ENCODE assay signal across 15 cellular contexts in the genomic region with DNA sequence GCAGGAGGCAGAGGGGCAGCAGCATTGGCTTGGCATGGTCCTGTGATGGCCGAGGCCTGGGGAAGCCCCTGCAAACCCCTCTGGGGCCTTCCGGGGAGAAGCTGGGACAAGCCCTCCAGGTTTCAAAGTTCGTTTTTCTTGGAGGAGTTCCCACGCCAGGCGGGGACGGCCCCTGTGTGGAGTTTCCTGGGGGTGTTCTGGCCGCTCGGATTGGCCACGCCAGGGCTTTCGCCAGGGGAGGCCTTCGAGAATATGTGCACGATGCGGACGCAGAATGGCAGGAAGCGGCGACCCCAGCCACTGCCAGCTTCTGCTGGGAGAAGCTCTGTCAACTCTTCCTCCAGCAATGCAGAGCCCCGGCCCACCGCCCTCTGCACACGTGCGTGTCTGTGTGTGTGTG.
DNase-seq lines count a peak whose midpoint lies in the region; ATAC-seq and TF ChIP-seq lines count a peak whose summit lies in the region.
"Had no signal": no experiment of that assay in that cellular context is flagged by ENCODE, and none has a peak within 500 bp of the region (broad histone marks: within the 10 kb centered on the region; RNA-seq: fewer than 3 reads in every experiment).

No MANE protein-coding gene starts in this region.

- peaks cover 2% of the 10 kb centered on the region for H3K9me3 Mint-ChIP-seq in glutamatergic neuron (ENCODE audit: unreplicated experiment)
- H3K9me3 Mint-ChIP-seq: CD4-positive, alpha-beta T cell; GM23338 had no signal

- H3K36me3 Mint-ChIP-seq in glutamatergic neuron (ENCODE audit: unreplicated experiment): no peaks in the 10 kb centered on the region

- H3K27me3 Mint-ChIP-seq in glutamatergic neuron (ENCODE audit: unreplicated experiment): peaks cover 6% of the 10 kb centered on the region

- H3K9ac ChIP-seq in BLaER1: no peak overlapping the region

- H4K20me1 ChIP-seq in BLaER1: no peaks in the 10 kb centered on the region

- peaks cover 14% of the 10 kb centered on the region for H3K4me1 ChIP-seq in BLaER1
- H3K4me1 ChIP-seq in aorta (ENCODE audit: control insufficient read depth in 1 of 2, insufficient read depth in 2 of 2, low read length in 2 of 2): no peaks in the 10 kb centered on the region
- H3K4me1 ChIP-seq: Caco-2, HAP-1 had no signal

- H3K27me3 ChIP-seq in BLaER1: no peaks in the 10 kb centered on the region; the same call in 1 of the 2 replicates
- H3K27me3 ChIP-seq in H7 (ENCODE audit: control insufficient read depth, insufficient read depth, low read length): no peaks in the 10 kb centered on the region
- no peaks in the 10 kb centered on the region for H3K27me3 ChIP-seq in aorta (ENCODE audit: control insufficient read depth in 1 of 2, insufficient read depth in 2 of 2, low read length in 1 of 2)

- ATAC-seq in aorta (ENCODE audit: low FRiP score) (peak; percentile 17), HG03520 (IDR thresholded peaks at IDR 0.05; ENCODE audit: unreplicated experiment) (no peak)
- ATAC-seq: GM23338, K562 had no signal

- H3K4me2 ChIP-seq in BLaER1: peak overlapping the region; percentile 60
- H3K4me2 ChIP-seq: GM23338 had no signal

- peak; percentile 37 for DNase-seq in H7
- DNase-seq in glutamatergic neuron: peak; percentile 25
- no peak for DNase-seq in aorta
- DNase-seq in NCI-H2227 treated with DMSO at 0.1 percent for 48 hours (lab: John Stamatoyannopoulos, UW): no peak
- DNase-seq: Caco-2; CD4-positive, alpha-beta T cell; IMR-90 had no signal

- WGBS in aorta, 2 donors: 35 to 39% methylated on average over 20 of the region's 20 CpGs

- intact Hi-C loops in aorta (cut with DNase I): no loop called here

- no peaks in the 10 kb centered on the region for H3K4me1 Mint-ChIP-seq in glutamatergic neuron (ENCODE audit: low read depth, unreplicated experiment)
- H3K4me1 Mint-ChIP-seq: B cell, GM23338 had no signal

- TF ChIP-seq CTCF in glutamatergic neuron (IDR thresholded peaks at IDR 0.05; ENCODE audit: partially characterized antibody, unreplicated experiment): no peak

- H3K27ac Mint-ChIP-seq in glutamatergic neuron (ENCODE audit: unreplicated experiment): no peak overlapping the region
- H3K27ac Mint-ChIP-seq: B cell; CD4-positive, alpha-beta T cell; GM23338 had no signal

- peak overlapping the region; percentile 19; the same call in 1 of the 2 replicates for H3K27ac ChIP-seq in BLaER1
- no peak overlapping the region for H3K27ac ChIP-seq in aorta (ENCODE audit: low read depth in 1 of 2, low read length in 2 of 2)
- H3K27ac ChIP-seq: C4-2B, HL-60 had no signal

- no peak overlapping the region for H3K4me3 Mint-ChIP-seq in glutamatergic neuron (ENCODE audit: unreplicated experiment)
- H3K4me3 Mint-ChIP-seq: B cell; CD4-positive, alpha-beta T cell; GM23338 had no signal

- no peaks in the 10 kb centered on the region for H3K9me3 ChIP-seq in BLaER1
- no peaks in the 10 kb centered on the region for H3K9me3 ChIP-seq in aorta (ENCODE audit: control insufficient read depth, low read length)
- H3K9me3 ChIP-seq: Caco-2, HAP-1 had no signal

- no peaks in the 10 kb centered on the region for H3K36me3 ChIP-seq in BLaER1
- H3K36me3 ChIP-seq in H7 (replicated peaks; ENCODE audit: control insufficient read depth, insufficient read depth, low read length): no peaks in the 10 kb centered on the region
- no peaks in the 10 kb centered on the region for H3K36me3 ChIP-seq in aorta (ENCODE audit: control insufficient read depth in 1 of 2, insufficient read depth in 2 of 2, low read length in 1 of 2)
- H3K36me3 ChIP-seq: HAP-1 had no signal

- H3K4me3 ChIP-seq in BLaER1 (no peak overlapping the region), H7 (ENCODE audit: insufficient read depth, low read depth, low read length) (no peak overlapping the region), aorta (ENCODE audit: low read length in 2 of 2) (no peak overlapping the region)
- H3K4me3 ChIP-seq: GM23338, HAP-1, K562 had no signal

Comparison
In these comparisons a context has a peak if more than half of its experiments do, and no peak if none do; other contexts are left out.
1. DNase-seq: peak in H7 (single experiment) and glutamatergic neuron (single experiment); none in aorta (0 of 2) and NCI-H2227 treated with DMSO at 0.1 percent for 48 hours (single experiment).